In the genomic region with DNA sequence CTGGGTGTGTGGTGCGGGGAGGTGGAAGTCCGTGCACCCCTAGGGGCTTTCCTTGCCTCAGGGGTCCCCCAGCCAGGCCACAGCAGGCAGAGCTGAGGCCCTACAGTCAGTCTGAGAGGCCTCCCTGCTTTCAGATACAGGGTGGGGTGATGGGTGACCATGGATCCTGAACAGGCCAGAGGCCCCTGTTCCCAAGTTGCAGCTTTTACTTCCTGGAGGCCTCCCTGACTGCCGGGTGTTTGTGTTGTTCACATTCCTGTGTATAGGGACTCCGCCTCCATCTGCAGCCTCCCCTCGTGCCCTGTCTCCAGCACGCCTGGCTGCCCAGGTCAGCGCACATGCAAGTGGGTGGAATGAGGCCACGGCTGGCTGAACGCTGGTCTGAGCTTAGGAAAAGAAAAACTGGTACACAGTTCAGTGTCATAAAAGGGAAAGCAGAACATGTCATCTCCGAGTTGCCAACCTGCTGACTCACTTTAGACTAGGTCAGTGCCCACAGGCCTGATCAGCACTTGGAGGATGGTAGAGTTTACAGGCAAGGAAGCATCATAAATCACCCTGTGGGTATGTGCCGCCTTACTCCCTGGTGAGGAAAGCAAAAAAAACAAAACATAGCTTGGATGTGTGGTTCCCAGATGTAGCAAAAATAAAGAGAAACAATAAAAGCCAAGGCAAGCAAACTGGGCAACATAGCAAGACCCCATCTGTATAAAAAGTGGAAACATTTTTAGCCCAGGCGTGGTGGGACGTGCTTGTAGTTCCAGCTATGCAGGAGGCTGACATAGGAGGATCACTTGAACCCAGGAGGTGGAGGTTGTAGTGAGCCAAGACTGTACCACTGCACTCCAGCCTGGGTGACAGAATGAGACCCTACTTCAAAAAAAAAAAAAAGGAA, we compare ENCODE assay signal across 1 cellular context.
A peak's percentile ranks its signal among the peaks of the same experiment; 100 is the strongest.
TF ChIP-seq lines count a peak whose summit lies in the region.

No MANE protein-coding gene starts in this region.

TF ChIP-seq in HepG2, 621 proteins besides CTCF, POLR2A, EP300 and RAD21 (continued from another document and continues in another):
- no peak for TF ChIP-seq AKNA (CRISPR knock-in tag; IDR thresholded peaks at IDR 0.05; ENCODE audit: borderline replicate concordance)
- TF ChIP-seq ELK4 (CRISPR knock-in tag; IDR thresholded peaks at IDR 0.05; ENCODE audit: borderline replicate concordance): no peak
- no peak for TF ChIP-seq ZNF660 (CRISPR knock-in tag; IDR thresholded peaks at IDR 0.05; ENCODE audit: borderline replicate concordance, low read depth)
- no peak for TF ChIP-seq TIGD3 (CRISPR knock-in tag; IDR thresholded peaks at IDR 0.05; ENCODE audit: borderline replicate concordance)
- TF ChIP-seq RXRA (CRISPR knock-in tag; IDR thresholded peaks at IDR 0.05): peak; percentile 92
- peak; percentile 97 for TF ChIP-seq ERF (CRISPR knock-in tag; IDR thresholded peaks at IDR 0.05)
- no peak for TF ChIP-seq ZNF3 (CRISPR knock-in tag; IDR thresholded peaks at IDR 0.05)
- TF ChIP-seq, protein P1, sequence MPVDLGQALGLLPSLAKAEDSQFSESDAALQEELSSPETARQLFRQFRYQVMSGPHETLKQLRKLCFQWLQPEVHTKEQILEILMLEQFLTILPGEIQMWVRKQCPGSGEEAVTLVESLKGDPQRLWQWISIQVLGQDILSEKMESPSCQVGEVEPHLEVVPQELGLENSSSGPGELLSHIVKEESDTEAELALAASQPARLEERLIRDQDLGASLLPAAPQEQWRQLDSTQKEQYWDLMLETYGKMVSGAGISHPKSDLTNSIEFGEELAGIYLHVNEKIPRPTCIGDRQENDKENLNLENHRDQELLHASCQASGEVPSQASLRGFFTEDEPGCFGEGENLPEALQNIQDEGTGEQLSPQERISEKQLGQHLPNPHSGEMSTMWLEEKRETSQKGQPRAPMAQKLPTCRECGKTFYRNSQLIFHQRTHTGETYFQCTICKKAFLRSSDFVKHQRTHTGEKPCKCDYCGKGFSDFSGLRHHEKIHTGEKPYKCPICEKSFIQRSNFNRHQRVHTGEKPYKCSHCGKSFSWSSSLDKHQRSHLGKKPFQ (CRISPR knock-in tag; IDR thresholded peaks at IDR 0.05; ENCODE audit: insufficient replicate concordance): no peak
- no peak for TF ChIP-seq ZNF549 (CRISPR knock-in tag; IDR thresholded peaks at IDR 0.05)
- TF ChIP-seq ZNF761 (CRISPR knock-in tag; conservative IDR thresholded peaks at IDR 0.05): peak; percentile 62; the same call in 1 of the 2 replicates
- TF ChIP-seq NFE2L2 (IDR thresholded peaks at IDR 0.05; ENCODE audit: low read length): no peak
- no peak for TF ChIP-seq PLSCR1 (CRISPR knock-in tag; IDR thresholded peaks at IDR 0.05; ENCODE audit: borderline replicate concordance)
- TF ChIP-seq, protein P2, sequence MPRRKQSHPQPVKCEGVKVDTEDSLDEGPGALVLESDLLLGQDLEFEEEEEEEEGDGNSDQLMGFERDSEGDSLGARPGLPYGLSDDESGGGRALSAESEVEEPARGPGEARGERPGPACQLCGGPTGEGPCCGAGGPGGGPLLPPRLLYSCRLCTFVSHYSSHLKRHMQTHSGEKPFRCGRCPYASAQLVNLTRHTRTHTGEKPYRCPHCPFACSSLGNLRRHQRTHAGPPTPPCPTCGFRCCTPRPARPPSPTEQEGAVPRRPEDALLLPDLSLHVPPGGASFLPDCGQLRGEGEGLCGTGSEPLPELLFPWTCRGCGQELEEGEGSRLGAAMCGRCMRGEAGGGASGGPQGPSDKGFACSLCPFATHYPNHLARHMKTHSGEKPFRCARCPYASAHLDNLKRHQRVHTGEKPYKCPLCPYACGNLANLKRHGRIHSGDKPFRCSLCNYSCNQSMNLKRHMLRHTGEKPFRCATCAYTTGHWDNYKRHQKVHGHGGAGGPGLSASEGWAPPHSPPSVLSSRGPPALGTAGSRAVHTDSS (CRISPR knock-in tag; conservative IDR thresholded peaks at IDR 0.05): 0 out of 2 replicates have a peak, but pooled peaks have one; percentile 73
- peak; percentile 88 for TF ChIP-seq ELF1 (CRISPR knock-in tag; IDR thresholded peaks at IDR 0.05)
- TF ChIP-seq, protein P3, sequence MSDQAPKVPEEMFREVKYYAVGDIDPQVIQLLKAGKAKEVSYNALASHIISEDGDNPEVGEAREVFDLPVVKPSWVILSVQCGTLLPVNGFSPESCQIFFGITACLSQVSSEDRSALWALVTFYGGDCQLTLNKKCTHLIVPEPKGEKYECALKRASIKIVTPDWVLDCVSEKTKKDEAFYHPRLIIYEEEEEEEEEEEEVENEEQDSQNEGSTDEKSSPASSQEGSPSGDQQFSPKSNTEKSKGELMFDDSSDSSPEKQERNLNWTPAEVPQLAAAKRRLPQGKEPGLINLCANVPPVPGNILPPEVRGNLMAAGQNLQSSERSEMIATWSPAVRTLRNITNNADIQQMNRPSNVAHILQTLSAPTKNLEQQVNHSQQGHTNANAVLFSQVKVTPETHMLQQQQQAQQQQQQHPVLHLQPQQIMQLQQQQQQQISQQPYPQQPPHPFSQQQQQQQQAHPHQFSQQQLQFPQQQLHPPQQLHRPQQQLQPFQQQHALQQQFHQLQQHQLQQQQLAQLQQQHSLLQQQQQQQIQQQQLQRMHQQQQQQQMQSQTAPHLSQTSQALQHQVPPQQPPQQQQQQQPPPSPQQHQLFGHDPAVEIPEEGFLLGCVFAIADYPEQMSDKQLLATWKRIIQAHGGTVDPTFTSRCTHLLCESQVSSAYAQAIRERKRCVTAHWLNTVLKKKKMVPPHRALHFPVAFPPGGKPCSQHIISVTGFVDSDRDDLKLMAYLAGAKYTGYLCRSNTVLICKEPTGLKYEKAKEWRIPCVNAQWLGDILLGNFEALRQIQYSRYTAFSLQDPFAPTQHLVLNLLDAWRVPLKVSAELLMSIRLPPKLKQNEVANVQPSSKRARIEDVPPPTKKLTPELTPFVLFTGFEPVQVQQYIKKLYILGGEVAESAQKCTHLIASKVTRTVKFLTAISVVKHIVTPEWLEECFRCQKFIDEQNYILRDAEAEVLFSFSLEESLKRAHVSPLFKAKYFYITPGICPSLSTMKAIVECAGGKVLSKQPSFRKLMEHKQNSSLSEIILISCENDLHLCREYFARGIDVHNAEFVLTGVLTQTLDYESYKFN (CRISPR knock-in tag; conservative IDR thresholded peaks at IDR 0.05): peak; percentile 95
- TF ChIP-seq IKZF4 (CRISPR knock-in tag; IDR thresholded peaks at IDR 0.05; ENCODE audit: borderline replicate concordance, low read depth, not compliant biosample characterization): no peak
- peak; percentile 80; the same call in 1 of the 2 replicates for TF ChIP-seq HOMEZ (CRISPR knock-in tag; IDR thresholded peaks at IDR 0.05; ENCODE audit: low read depth)
- TF ChIP-seq ZNF773 (CRISPR knock-in tag; IDR thresholded peaks at IDR 0.05; ENCODE audit: borderline replicate concordance): no peak
- 0 out of 2 replicates have a peak, but pooled peaks have one; percentile 48 for TF ChIP-seq ZBTB3 (CRISPR knock-in tag; IDR thresholded peaks at IDR 0.05; ENCODE audit: borderline replicate concordance, low read depth)
- TF ChIP-seq ZNF724P (CRISPR knock-in tag; IDR thresholded peaks at IDR 0.05; ENCODE audit: borderline replicate concordance): no peak
- TF ChIP-seq ZFYVE20 (CRISPR knock-in tag; IDR thresholded peaks at IDR 0.05; ENCODE audit: borderline replicate concordance, low read depth): no peak
- peak; percentile 86 for TF ChIP-seq SOX5 (CRISPR knock-in tag; IDR thresholded peaks at IDR 0.05; ENCODE audit: borderline replicate concordance)
- no peak for TF ChIP-seq ZNF431 (CRISPR knock-in tag; IDR thresholded peaks at IDR 0.05; ENCODE audit: borderline replicate concordance, low read depth)
- TF ChIP-seq, protein P4, sequence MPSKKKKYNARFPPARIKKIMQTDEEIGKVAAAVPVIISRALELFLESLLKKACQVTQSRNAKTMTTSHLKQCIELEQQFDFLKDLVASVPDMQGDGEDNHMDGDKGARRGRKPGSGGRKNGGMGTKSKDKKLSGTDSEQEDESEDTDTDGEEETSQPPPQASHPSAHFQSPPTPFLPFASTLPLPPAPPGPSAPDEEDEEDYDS (CRISPR knock-in tag; IDR thresholded peaks at IDR 0.05): peak; percentile 67
- no peak for TF ChIP-seq ZNF674 (CRISPR knock-in tag; IDR thresholded peaks at IDR 0.05; ENCODE audit: low read depth)
- no peak for TF ChIP-seq HNRNPLL (IDR thresholded peaks at IDR 0.05; ENCODE audit: low read depth, low read length, poor library complexity, severe bottlenecking)
- TF ChIP-seq NR2C2 (CRISPR knock-in tag; IDR thresholded peaks at IDR 0.05; ENCODE audit: borderline replicate concordance): peak; percentile 63; the same call in 1 of the 2 replicates
- TF ChIP-seq MZF1 (CRISPR knock-in tag; IDR thresholded peaks at IDR 0.05; ENCODE audit: borderline replicate concordance): peak; percentile 69; the same call in 1 of the 2 replicates
- no peak for TF ChIP-seq DNMT1 (CRISPR knock-in tag; IDR thresholded peaks at IDR 0.05)
- no peak for TF ChIP-seq KLF13 (CRISPR knock-in tag; IDR thresholded peaks at IDR 0.05)
- no peak for TF ChIP-seq ATF7 (IDR thresholded peaks at IDR 0.05)
- TF ChIP-seq ATF7 (CRISPR knock-in tag; IDR thresholded peaks at IDR 0.05): 0 out of 2 replicates have a peak, but pooled peaks have one; percentile 68
